ENCODE assay signal across 12 cellular contexts in genomic region chr2:29281585-29281984, GRCh38.
A peak's percentile ranks its signal among the peaks of the same experiment; 100 is the strongest.
DNase-seq lines count a peak whose midpoint lies in the region; ATAC-seq, FAIRE-seq and TF ChIP-seq lines count a peak whose summit lies in the region.
"Had no signal": no experiment of that assay in that cellular context is flagged by ENCODE, and none has a peak within 500 bp of the region (broad histone marks: within the 10 kb centered on the region; RNA-seq: fewer than 3 reads in every experiment).

No MANE protein-coding gene starts in this region.

- BruUV-seq in MCF 10A (replicated peaks; lab: Mats Ljungman, UMichigan) = no TSS peak

- POLR2A ChIA-PET in MCF 10A (lab: Yijun Ruan, JAX) = no interaction called here

- H3K27ac Mint-ChIP-seq in MCF 10A (ENCODE audit: low read depth, unreplicated experiment) = no peak overlapping the region
- H3K27ac Mint-ChIP-seq: activated T-cell treated with anti-CD3 and anti-CD28 coated beads, Interleukin-2, amount 50 U/mL, for 24 hours; B cell had no signal

- H3K4me3 Mint-ChIP-seq in MCF 10A (ENCODE audit: unreplicated experiment) = no peak overlapping the region
- H3K4me3 Mint-ChIP-seq: activated T-cell treated with anti-CD3 and anti-CD28 coated beads, Interleukin-2, amount 50 U/mL, for 24 hours; B cell had no signal

- TF ChIP-seq CTCF in breast epithelium (IDR thresholded peaks at IDR 0.05) (no peak), MCF 10A (IDR thresholded peaks at IDR 0.05; ENCODE audit: unreplicated experiment) (no peak), foreskin keratinocyte (conservative IDR thresholded peaks at IDR 0.05) (no peak)

- peak overlapping the region in 2 of 3 donors; percentile 18 to 31 for H3K4me3 ChIP-seq in breast epithelium

- ATAC-seq in foreskin keratinocyte = no peak
- no peak for ATAC-seq in GM21381 (IDR thresholded peaks at IDR 0.05; ENCODE audit: unreplicated experiment)
- ATAC-seq in HG02840 (IDR thresholded peaks at IDR 0.05; ENCODE audit: low FRiP score, unreplicated experiment) = no peak
- no peak for ATAC-seq in GM21723 (IDR thresholded peaks at IDR 0.05; ENCODE audit: unreplicated experiment)

- CTCF ChIA-PET in MCF 10A (lab: Yijun Ruan, JAX) = interaction anchor here (0.6 kb wide), 1 partner anchor 73 kb away, joined by 3 read pairs; no protein-coding TSS in a partner anchor

- no peaks in the 10 kb centered on the region for H3K36me3 ChIP-seq in breast epithelium

- no peaks in the 10 kb centered on the region for H3K9me3 Mint-ChIP-seq in MCF 10A (ENCODE audit: unreplicated experiment)
- H3K9me3 Mint-ChIP-seq: activated T-cell treated with anti-CD3 and anti-CD28 coated beads, Interleukin-2, amount 50 U/mL, for 24 hours had no signal

- intact Hi-C loops in breast epithelium (cut with DNase I; ENCODE audit: low total_unique reads) = no loop called here
- intact Hi-C loops in MCF 10A (cut with micrococcal nuclease) = no loop called here

- no peaks in the 10 kb centered on the region for H3K4me1 Mint-ChIP-seq in MCF 10A (ENCODE audit: insufficient read depth, unreplicated experiment)
- H3K4me1 Mint-ChIP-seq: B cell had no signal

- H3K36me3 Mint-ChIP-seq in MCF 10A (ENCODE audit: insufficient read depth, unreplicated experiment) = no peaks in the 10 kb centered on the region

- TF ChIP-seq POLR2A in breast epithelium (IDR thresholded peaks at IDR 0.05) = no peak

- no peaks in the 10 kb centered on the region for H3K9me3 ChIP-seq in breast epithelium

- no peaks in the 10 kb centered on the region for H3K4me1 ChIP-seq in breast epithelium
- no peaks in the 10 kb centered on the region for H3K4me1 ChIP-seq in foreskin keratinocyte

- H3K27ac ChIP-seq in breast epithelium (no peak overlapping the region), foreskin keratinocyte (no peak overlapping the region)

- peaks cover 46% of the 10 kb centered on the region for H3K27me3 Mint-ChIP-seq in MCF 10A (ENCODE audit: insufficient read depth, unreplicated experiment)

- peak; percentile 37 to 58 for DNase-seq in breast epithelium (ENCODE audit: low spot score in 2 of 2)
- DNase-seq in MCF 10A (ENCODE audit: unreplicated experiment) = no peak
- peak; percentile 17 for DNase-seq in RCC 7860 (ENCODE audit: low spot score)
- peak; percentile 2 to 39 for DNase-seq in foreskin keratinocyte
- DNase-seq in superior temporal gyrus (ENCODE audit: extremely low spot score) = peak; percentile 89
- DNase-seq: activated T-cell treated with anti-CD3 and anti-CD28 coated beads, Interleukin-2, amount 50 U/mL, for 24 hours; NCI-H1930 had no signal

- no peaks in the 10 kb centered on the region for H3K27me3 ChIP-seq in breast epithelium
- H3K27me3 ChIP-seq in foreskin keratinocyte = peaks cover 43% of the 10 kb centered on the region

- no peak for FAIRE-seq in RCC 7860 (lab: Jason Lieb, UNC)
- FAIRE-seq: keratinocyte had no signal
